In genomic region chr5:62375627-62376026, GRCh38 we compare ENCODE assay signal across 2 cellular contexts.
TF ChIP-seq lines count a peak whose summit lies in the region.

No MANE protein-coding gene starts in this region.

TF ChIP-seq in HCT116, 20 proteins besides CTCF, POLR2A, EP300 and RAD21:
- TF ChIP-seq REST (IDR thresholded peaks at IDR 0.05; ENCODE audit: low read depth), result no peak
- TF ChIP-seq ZBTB33 (IDR thresholded peaks at IDR 0.05; ENCODE audit: extremely low read depth, insufficient replicate concordance, low read length), result no peak
- TF ChIP-seq MAX (IDR thresholded peaks at IDR 0.05), result no peak
- TF ChIP-seq TCF7L2 (IDR thresholded peaks at IDR 0.05; ENCODE audit: borderline replicate concordance, extremely low read depth, insufficient read depth, insufficient read length), result no peak
- no peak for TF ChIP-seq POLR2AphosphoS5 (IDR thresholded peaks at IDR 0.05; ENCODE audit: low read depth, low read length)
- no peak for TF ChIP-seq JUND (IDR thresholded peaks at IDR 0.05)
- no peak for TF ChIP-seq ELF1 (IDR thresholded peaks at IDR 0.05; ENCODE audit: borderline replicate concordance, low read depth)
- TF ChIP-seq SRF (IDR thresholded peaks at IDR 0.05; ENCODE audit: low read depth), result no peak
- no peak for TF ChIP-seq FOSL1 (IDR thresholded peaks at IDR 0.05; ENCODE audit: low read depth)
- TF ChIP-seq ZNF274 (IDR thresholded peaks at IDR 0.05; ENCODE audit: low read depth, low read length), result no peak
- TF ChIP-seq YY1 (IDR thresholded peaks at IDR 0.05; ENCODE audit: extremely low read depth, insufficient replicate concordance, low read depth, low read length), result no peak
- TF ChIP-seq CBX3 (IDR thresholded peaks at IDR 0.05; ENCODE audit: low read depth), result no peak
- no peak for TF ChIP-seq SP1 (IDR thresholded peaks at IDR 0.05; ENCODE audit: low read depth)

TF ChIP-seq in K562, 482 proteins besides CTCF, POLR2A, EP300 and RAD21:
- no peak for TF ChIP-seq ZNF444 (CRISPR knock-in tag; IDR thresholded peaks at IDR 0.05)
- no peak for TF ChIP-seq DIDO1 (tag; IDR thresholded peaks at IDR 0.05; ENCODE audit: low read depth)
- TF ChIP-seq TFE3 (CRISPR knock-in tag; IDR thresholded peaks at IDR 0.05), result no peak
- no peak for TF ChIP-seq FOSL1 (tag; conservative IDR thresholded peaks at IDR 0.05)
- no peak for TF ChIP-seq HMGXB4 (CRISPR knock-in tag; IDR thresholded peaks at IDR 0.05)
- no peak for TF ChIP-seq THAP7 (CRISPR knock-in tag; IDR thresholded peaks at IDR 0.05)
- TF ChIP-seq ZC3H8 (IDR thresholded peaks at IDR 0.05), result no peak
- no peak for TF ChIP-seq ZNF696 (CRISPR knock-in tag; conservative IDR thresholded peaks at IDR 0.05)
- no peak for TF ChIP-seq ZNF780A (CRISPR knock-in tag; IDR thresholded peaks at IDR 0.05)
TF ChIP-seq in K562: peak in this region for 0.
